In genomic region chr11:113296447-113297205, GRCh38 we compare ENCODE assay signal across 25 cellular contexts. TPM values are rescaled to one million over a fixed set of nuclear protein-coding genes. Genes with fewer than 3 reads are reported as not detected.
DNase-seq lines count a peak whose midpoint lies in the region; ATAC-seq, FAIRE-seq and TF ChIP-seq lines count a peak whose summit lies in the region.
"Had no signal": no experiment of that assay in that cellular context is flagged by ENCODE, and none has a peak within 500 bp of the region (broad histone marks: within the 10 kb centered on the region; RNA-seq: fewer than 3 reads in every experiment).

No MANE protein-coding gene starts in this region.

- H3K9me3 ChIP-seq in endodermal cell (ENCODE audit: control insufficient read depth, low read length) (peaks cover 31% of the 10 kb centered on the region), small intestine (ENCODE audit: control insufficient read depth, low read depth) (no peaks in the 10 kb centered on the region)
- H3K9me3 ChIP-seq: A549, BLaER1, breast epithelium, mucosa of descending colon, spleen had no signal

- no peak overlapping the region for H3K4me3 Mint-ChIP-seq in activated CD8-positive, alpha-beta memory T cell treated with anti-CD3 and anti-CD28 coated beads, Interleukin-2, amount 10 ng/mL, durations not matched to agents 7 days and 5 days
- no peak overlapping the region for H3K4me3 Mint-ChIP-seq in endodermal cell
- H3K4me3 Mint-ChIP-seq in naive thymus-derived CD8-positive, alpha-beta T cell: no peak overlapping the region
- H3K4me3 Mint-ChIP-seq: T-helper 1 cell treated with Interleukin-12 subunit alpha and Interleukin-12 subunit beta and Interleukin-4 antibody, amounts not matched to agents 30 μg/mL and 1 μg/mL, for 36 hours had no signal

- no peak overlapping the region for H3K27ac ChIP-seq in endodermal cell (ENCODE audit: low read depth, low read length)
- H3K27ac ChIP-seq in small intestine (ENCODE audit: low read depth in 1 of 2, low read length in 1 of 2): no peak overlapping the region
- H3K27ac ChIP-seq: A549, BLaER1, breast epithelium, spleen had no signal

- no peaks in the 10 kb centered on the region for H3K9me3 Mint-ChIP-seq in activated CD8-positive, alpha-beta memory T cell treated with anti-CD3 and anti-CD28 coated beads, Interleukin-2, amount 10 ng/mL, durations not matched to agents 7 days and 5 days (ENCODE audit: low read depth)
- H3K9me3 Mint-ChIP-seq in endodermal cell: peaks cover 5% of the 10 kb centered on the region
- H3K9me3 Mint-ChIP-seq in naive thymus-derived CD8-positive, alpha-beta T cell: no peaks in the 10 kb centered on the region
- H3K9me3 Mint-ChIP-seq: T-helper 1 cell treated with Interleukin-12 subunit alpha and Interleukin-12 subunit beta and Interleukin-4 antibody, amounts not matched to agents 30 μg/mL and 1 μg/mL, for 36 hours had no signal

- POLR2A ChIA-PET in naive thymus-derived CD8-positive, alpha-beta T cell (lab: Charles Lee): no interaction called here

- H3K4me1 ChIP-seq in endodermal cell (ENCODE audit: control insufficient read depth, insufficient read depth, low read length): no peaks in the 10 kb centered on the region
- no peaks in the 10 kb centered on the region for H3K4me1 ChIP-seq in small intestine (ENCODE audit: control insufficient read depth in 2 of 2, insufficient read depth in 1 of 2, low read depth in 1 of 2, low read length in 1 of 2)
- H3K4me1 ChIP-seq: A549, BLaER1, breast epithelium, spleen had no signal

- no peaks in the 10 kb centered on the region for H3K4me1 Mint-ChIP-seq in activated CD8-positive, alpha-beta memory T cell treated with anti-CD3 and anti-CD28 coated beads, Interleukin-2, amount 10 ng/mL, durations not matched to agents 7 days and 5 days
- peaks cover 17% of the 10 kb centered on the region for H3K4me1 Mint-ChIP-seq in endodermal cell
- H3K4me1 Mint-ChIP-seq in naive thymus-derived CD8-positive, alpha-beta T cell: no peaks in the 10 kb centered on the region

- no peaks in the 10 kb centered on the region for H3K27me3 ChIP-seq in endodermal cell (ENCODE audit: control insufficient read depth, insufficient read depth, low read length, poor library complexity, severe bottlenecking)
- H3K27me3 ChIP-seq in small intestine (ENCODE audit: control insufficient read depth in 2 of 2, insufficient read depth in 2 of 2, low read length in 2 of 2): no peaks in the 10 kb centered on the region
- H3K27me3 ChIP-seq: BLaER1, breast epithelium had no signal

- H3K4me3 ChIP-seq in endodermal cell (ENCODE audit: low read length) (no peak overlapping the region), small intestine (ENCODE audit: low read depth in 1 of 2, low read length in 2 of 2) (no peak overlapping the region)
- H3K4me3 ChIP-seq: A549, BLaER1, breast epithelium, mucosa of descending colon, spleen had no signal

- H3K9ac ChIP-seq in endodermal cell (ENCODE audit: extremely low read depth, low read length, poor library complexity, severe bottlenecking): no peak overlapping the region
- H3K9ac ChIP-seq: BLaER1 had no signal

- CTCF ChIA-PET in activated CD8-positive, alpha-beta memory T cell treated with anti-CD3 and anti-CD28 coated beads, Interleukin-2, amount 10 ng/mL, durations not matched to agents 7 days and 5 days (lab: Charles Lee): no interaction called here

- FAIRE-seq in small intestine (lab: Jason Lieb, UNC): no peak
- FAIRE-seq: A549, G401.6 had no signal

- no peak for TF ChIP-seq CTCF in endodermal cell (conservative IDR thresholded peaks at IDR 0.05)

- H3K36me3 Mint-ChIP-seq in activated CD8-positive, alpha-beta memory T cell treated with anti-CD3 and anti-CD28 coated beads, Interleukin-2, amount 10 ng/mL, durations not matched to agents 7 days and 5 days: no peaks in the 10 kb centered on the region
- no peaks in the 10 kb centered on the region for H3K36me3 Mint-ChIP-seq in endodermal cell (ENCODE audit: low read depth)
- no peaks in the 10 kb centered on the region for H3K36me3 Mint-ChIP-seq in naive thymus-derived CD8-positive, alpha-beta T cell

- H3K27me3 Mint-ChIP-seq in activated CD8-positive, alpha-beta memory T cell treated with anti-CD3 and anti-CD28 coated beads, Interleukin-2, amount 10 ng/mL, durations not matched to agents 7 days and 5 days: peaks cover 42% of the 10 kb centered on the region
- peaks cover 20% of the 10 kb centered on the region for H3K27me3 Mint-ChIP-seq in endodermal cell (ENCODE audit: insufficient read depth)
- H3K27me3 Mint-ChIP-seq in naive thymus-derived CD8-positive, alpha-beta T cell: peaks cover 21 to 75% (median 44%) of the 10 kb centered on the region in 5 donors

- 90 to 92% methylated on average over 1 to 2 of the region's 2 CpGs for WGBS in endodermal cell (ENCODE audit: insufficient coverage in 1 of 2, insufficient read length in 1 of 2), 2 experiments
- WGBS in small intestine, 3 donors: 83 to 91% (median 90%) methylated on average over 2 of the region's 2 CpGs

- DNase-seq in activated CD8-positive, alpha-beta memory T cell treated with anti-CD3 and anti-CD28 coated beads, Interleukin-2, amount 10 ng/mL, durations not matched to agents 7 days and 5 days: peak; percentile 28
- DNase-seq in activated CD8-positive, alpha-beta memory T cell treated with anti-CD3 and anti-CD28 coated beads for 24 hours: no peak
- DNase-seq in NCI-H82 treated with DMSO at 0.1 percent for 48 hours (lab: John Stamatoyannopoulos, UW; ENCODE audit: unreplicated experiment) (peak; percentile 6), endodermal cell (peak; percentile 55), 8988T (no peak), small intestine (no peak)
- DNase-seq in naive thymus-derived CD8-positive, alpha-beta T cell: no peak
- DNase-seq: activated CD4-positive, alpha-beta T cell treated with anti-CD3 and anti-CD28 coated beads, Interleukin-2, amount 50 U/mL, for 1 hour; activated gamma-delta T cell; cortex of kidney; KG1; left ventricle myocardium superior; mucosa of descending colon; NCI-H1092; NCI-H526 treated with DMSO at 0.1 percent for 48 hours; nucleus accumbens; PC-3; spleen; stimulated activated CD4-positive, alpha-beta T cell treated with anti-CD3 and anti-CD28 coated beads, Interleukin-4, amount 100 ng/mL, for 24 hours had no signal

- no peak overlapping the region for H3K27ac Mint-ChIP-seq in activated CD8-positive, alpha-beta memory T cell treated with anti-CD3 and anti-CD28 coated beads, Interleukin-2, amount 10 ng/mL, durations not matched to agents 7 days and 5 days
- no peak overlapping the region for H3K27ac Mint-ChIP-seq in endodermal cell
- H3K27ac Mint-ChIP-seq in naive thymus-derived CD8-positive, alpha-beta T cell: no peak overlapping the region
- H3K27ac Mint-ChIP-seq: T-helper 1 cell treated with Interleukin-12 subunit alpha and Interleukin-12 subunit beta and Interleukin-4 antibody, amounts not matched to agents 30 μg/mL and 1 μg/mL, for 36 hours had no signal

- H3K36me3 ChIP-seq in endodermal cell (ENCODE audit: control insufficient read depth, insufficient read depth, low read length) (no peaks in the 10 kb centered on the region), small intestine (ENCODE audit: control insufficient read depth in 2 of 2, insufficient read depth in 2 of 2, low read length in 2 of 2) (no peaks in the 10 kb centered on the region)
- H3K36me3 ChIP-seq: BLaER1, breast epithelium, spleen had no signal

- no peak for ATAC-seq in activated CD8-positive, alpha-beta memory T cell treated with anti-CD3 and anti-CD28 coated beads, Interleukin-2, amount 10 ng/mL, durations not matched to agents 7 days and 5 days
- ATAC-seq in naive thymus-derived CD8-positive, alpha-beta T cell: no peak
- no peak for ATAC-seq in HG03442 (IDR thresholded peaks at IDR 0.05; ENCODE audit: unreplicated experiment)
- ATAC-seq: A549, left ventricle myocardium superior, mucosa of descending colon, PC-3 had no signal

RNA-seq across cellular contexts. Expression of gene TTC12, which starts 17.8 kb away (rescaled TPM):
- total RNA-seq in activated CD8-positive, alpha-beta memory T cell treated with anti-CD3 and anti-CD28 coated beads, Interleukin-2, amount 10 ng/mL, durations not matched to agents 7 days and 5 days: 10 to 100 TPM; 10.4 to 15.9 TPM
- 10 to 100 TPM; 19.5 to 26.7 TPM for total RNA-seq in endodermal cell
- 10.1 TPM for polyA plus RNA-seq in endodermal cell (2013, experiment 1 of 2)
- 12.0 TPM for polyA plus RNA-seq in endodermal cell (2013, experiment 2 of 2)
- 10 to 100 TPM; 92.0 to 95.8 TPM for total RNA-seq in naive thymus-derived CD8-positive, alpha-beta T cell
- polyA plus RNA-seq in naive thymus-derived CD8-positive, alpha-beta T cell: 10 to 100 TPM in 1 of 3 donors, 1 to 10 TPM in 2; 6.9 to 11.3 (median 6.9) TPM
- polyA plus RNA-seq in small intestine: 1 to 10 TPM; 3.0 to 6.9 (median 5.1) TPM

Comparison
In these comparisons a context has a peak if more than half of its experiments do, and no peak if none do; other contexts are left out.
1. DNase-seq: peak in activated CD8-positive, alpha-beta memory T cell treated with anti-CD3 and anti-CD28 coated beads, Interleukin-2, amount 10 ng/mL, durations not matched to agents 7 days and 5 days (single experiment), NCI-H82 treated with DMSO at 0.1 percent for 48 hours (single experiment) and endodermal cell (single experiment); none in activated CD8-positive, alpha-beta memory T cell treated with anti-CD3 and anti-CD28 coated beads for 24 hours (single experiment), 8988T (single experiment), naive thymus-derived CD8-positive, alpha-beta T cell (0 of 10) and small intestine (single experiment).